Comparison of ENCODE assay signal across 20 cellular contexts in the genomic region with DNA sequence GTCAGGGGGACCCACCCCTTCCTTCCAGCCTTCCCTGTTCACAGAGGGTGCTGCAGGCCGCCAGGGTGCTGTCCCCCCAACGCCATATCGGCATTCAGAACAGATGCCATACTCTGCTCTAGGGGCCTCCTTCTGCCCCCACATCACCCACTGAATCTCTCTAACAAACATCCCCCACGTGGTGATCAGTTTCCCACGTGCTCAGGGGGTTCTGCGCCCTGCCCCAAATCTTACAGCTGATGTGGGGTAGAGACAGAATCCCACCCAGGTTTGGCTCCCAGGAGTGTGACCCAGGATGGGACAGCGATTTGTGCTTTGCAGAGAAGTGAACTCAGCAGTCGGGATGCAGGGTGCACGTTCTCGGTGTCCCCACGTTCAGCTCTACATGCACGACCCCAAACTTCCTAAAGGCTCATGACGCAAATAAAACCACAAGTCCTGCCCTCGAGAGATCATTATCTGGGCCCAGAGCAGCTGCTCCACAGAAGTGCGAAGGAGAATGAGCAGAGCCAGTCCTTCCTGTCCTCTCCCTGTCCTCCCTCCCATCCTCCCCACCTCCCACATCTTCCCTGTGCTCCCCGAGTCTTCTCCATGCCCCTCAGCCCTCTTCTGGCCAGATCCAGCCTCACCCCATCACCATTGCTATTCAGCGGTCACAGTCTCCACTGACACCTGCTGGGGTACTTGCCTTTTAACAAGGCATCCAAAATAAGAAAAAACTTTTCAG.
DNase-seq lines count a peak whose midpoint lies in the region; ATAC-seq, FAIRE-seq and TF ChIP-seq lines count a peak whose summit lies in the region.
"Had no signal": no experiment of that assay in that cellular context is flagged by ENCODE, and none has a peak within 500 bp of the region (broad histone marks: within the 10 kb centered on the region; RNA-seq: fewer than 3 reads in every experiment).

No MANE protein-coding gene starts in this region.

- H3K27me3 ChIP-seq in K562 (ENCODE audit: control insufficient read depth in 2 of 2, insufficient read depth in 2 of 2, low read length in 2 of 2) (peaks cover 32 to 49% of the 10 kb centered on the region in 2 experiments), PC-9 (ENCODE audit: insufficient read depth, low read depth) (peaks cover 74% of the 10 kb centered on the region)
- H3K27me3 ChIP-seq: pancreas, vagina had no signal

- H3K36me3 ChIP-seq in K562 (ENCODE audit: control insufficient read depth, insufficient read depth, low read length) (no peaks in the 10 kb centered on the region), PC-9 (ENCODE audit: low read depth) (no peaks in the 10 kb centered on the region)
- H3K36me3 ChIP-seq: pancreas, vagina had no signal

- TF ChIP-seq EP300 in K562 (IDR thresholded peaks at IDR 0.05; ENCODE audit: low read length), result no peak

- H3K4me2 ChIP-seq in K562 (ENCODE audit: insufficient read depth, low read length) (no peak overlapping the region), PC-9 (no peak overlapping the region)
- H3K4me2 ChIP-seq: GM23338 had no signal

- in situ Hi-C loops in K562 (cut with MboI), result no loop called here

- peaks cover 7% of the 10 kb centered on the region for H3K9me3 Mint-ChIP-seq in activated naive CD4-positive, alpha-beta T cell treated with anti-CD3 and anti-CD28 coated beads for 36 hours
- H3K9me3 Mint-ChIP-seq in progenitor cell of endocrine pancreas (ENCODE audit: low read depth), result peaks cover 14% of the 10 kb centered on the region
- H3K9me3 Mint-ChIP-seq: activated T-cell treated with anti-CD3 and anti-CD28 coated beads, Interleukin-2, amount 50 U/mL, for 4 hours had no signal

- no peak overlapping the region for H3K27ac Mint-ChIP-seq in activated naive CD4-positive, alpha-beta T cell treated with anti-CD3 and anti-CD28 coated beads for 36 hours
- H3K27ac Mint-ChIP-seq in progenitor cell of endocrine pancreas, result no peak overlapping the region
- H3K27ac Mint-ChIP-seq: activated CD4-positive, alpha-beta memory T cell treated with anti-CD3 and anti-CD28 coated beads for 36 hours; GM23338 had no signal

- DNase-seq in activated naive CD4-positive, alpha-beta T cell treated with anti-CD3 and anti-CD28 coated beads for 36 hours, result peak; percentile 35
- no peak for DNase-seq in activated naive CD4-positive, alpha-beta T cell treated with Interleukin-2 at 50 U/mL for 16 hours
- DNase-seq in MV-4-11 (lab: John Stamatoyannopoulos, UW) (peak; percentile 10), K562 (ENCODE audit: extremely low read depth in 1 of 4, low spot score in 3 of 4) (no peak), progenitor cell of endocrine pancreas (ENCODE audit: low spot score, unreplicated experiment) (no peak), PC-9 (no peak), DMS153 (lab: John Stamatoyannopoulos, UW) (no peak)
- DNase-seq: activated CD4-positive, alpha-beta memory T cell treated with anti-CD3 and anti-CD28 coated beads for 36 hours; activated T-cell treated with anti-CD3 and anti-CD28 coated beads, Interleukin-2, amount 50 U/mL, for 4 hours; erythroblast; NCI-H187 treated with DMSO at 0.1 percent for 48 hours; NCI-H524; OCI-M1; stimulated activated CD4-positive, alpha-beta T cell treated with anti-CD3 and anti-CD28 coated beads, Interleukin-2, amount 100 ng/mL, for 48 hours had no signal

- POLR2A ChIA-PET in K562 (lab: Yijun Ruan, JAX), result no interaction called here
- POLR2A ChIA-PET in PC-9 (lab: Charles Lee; ENCODE audit: unreplicated experiment), result no interaction called here

- no peak overlapping the region for H3K9ac ChIP-seq in K562 (ENCODE audit: insufficient read depth in 1 of 2, low read depth in 2 of 2, low read length in 2 of 2)

- H3K9me3 ChIP-seq in K562 (replicated peaks; ENCODE audit: control insufficient read depth, insufficient read depth, low read depth, low read length) (no peaks in the 10 kb centered on the region), PC-9 (ENCODE audit: insufficient read depth, low read depth) (0 out of 2 replicates have a peak, but pooled peaks cover 3% of the 10 kb centered on the region)
- H3K9me3 ChIP-seq: pancreas, vagina had no signal

- no peaks in the 10 kb centered on the region for H3K9me1 ChIP-seq in K562 (ENCODE audit: control insufficient read depth, insufficient read depth, low read length)

- peaks cover 4% of the 10 kb centered on the region for H3K4me1 Mint-ChIP-seq in activated naive CD4-positive, alpha-beta T cell treated with anti-CD3 and anti-CD28 coated beads for 36 hours (ENCODE audit: low read depth)
- no peaks in the 10 kb centered on the region for H3K4me1 Mint-ChIP-seq in progenitor cell of endocrine pancreas (ENCODE audit: low read depth)
- H3K4me1 Mint-ChIP-seq: GM23338 had no signal

- H3K4me1 ChIP-seq in K562 (replicated peaks in 1 of 2; ENCODE audit: control insufficient read depth in 2 of 2, insufficient read depth in 2 of 2, low read length in 2 of 2), result peaks cover 0 to 12% of the 10 kb centered on the region in 2 experiments; a peak in 2 of 5 replicates
- no peaks in the 10 kb centered on the region for H3K4me1 ChIP-seq in PC-9 (replicated peaks; ENCODE audit: insufficient read depth)
- H3K4me1 ChIP-seq: pancreas, vagina had no signal

- TF ChIP-seq RAD21 in K562 (CRISPR knock-in tag; conservative IDR thresholded peaks at IDR 0.05 in 1 of 2, IDR thresholded peaks at IDR 0.05 in 1 of 2), result no peak

- peak; percentile 19 to 73 (median 40); a peak in 4 of 6 replicates for TF ChIP-seq CTCF in K562 (IDR thresholded peaks at IDR 0.05 in 2 of 3, conservative IDR thresholded peaks at IDR 0.05 in 1 of 3; ENCODE audit: insufficient read depth in 2 of 3, low read depth in 1 of 3, low read length in 3 of 3)
- TF ChIP-seq CTCF in progenitor cell of endocrine pancreas (IDR thresholded peaks at IDR 0.05; ENCODE audit: unreplicated experiment), result peak; percentile 19
- no peak for TF ChIP-seq CTCF in PC-9 (conservative IDR thresholded peaks at IDR 0.05)

- TF ChIP-seq POLR2A in K562 (conservative IDR thresholded peaks at IDR 0.05), result no peak

- ATAC-seq in K562 (peak; percentile 44; the same call in 1 of the 3 replicates), GM21737 (IDR thresholded peaks at IDR 0.05; ENCODE audit: unreplicated experiment) (no peak)
- ATAC-seq: activated T-cell treated with anti-CD3 and anti-CD28 coated beads, Interleukin-2, amount 50 U/mL, for 4 hours; GM23338; pancreas had no signal

- no peak for FAIRE-seq in K562 (lab: Jason Lieb, UNC)
- FAIRE-seq: GM12891, pancreas had no signal

- no peak overlapping the region for H3K4me3 ChIP-seq in K562
- no peak overlapping the region for H3K4me3 ChIP-seq in PC-9
- H3K4me3 ChIP-seq: GM23338, pancreas, SK-N-MC, vagina had no signal

- H3K27me3 Mint-ChIP-seq in activated naive CD4-positive, alpha-beta T cell treated with anti-CD3 and anti-CD28 coated beads for 36 hours (ENCODE audit: low read depth), result peaks cover 4% of the 10 kb centered on the region
- H3K27me3 Mint-ChIP-seq in progenitor cell of endocrine pancreas, result peaks cover 17% of the 10 kb centered on the region

- no TSS peak for BruUV-seq in K562 (replicated peaks; lab: Mats Ljungman, UMichigan)
- no TSS peak for BruUV-seq in PC-9 (replicated peaks; lab: Mats Ljungman, UMichigan)

- 2% methylated on average over 17 of the region's 17 CpGs for whole genome bisulfite sequencing in K562 (ENCODE audit: insufficient coverage, low coverage, missing lambda C conversion rate)

- CTCF ChIA-PET in activated naive CD4-positive, alpha-beta T cell treated with anti-CD3 and anti-CD28 coated beads for 36 hours (lab: Charles Lee), result no interaction called here
- CTCF ChIA-PET in K562 (lab: Yijun Ruan, JAX; ENCODE audit: low intra/inter-chr PET ratio) (interaction anchor here (0.5 kb wide), 1 partner anchor 649 kb away, joined by 3 read pairs; no protein-coding TSS in a partner anchor), PC-9 (lab: Charles Lee) (no interaction called here)

- H3K79me2 ChIP-seq in K562 (ENCODE audit: control insufficient read depth, insufficient read depth, low read length), result no peaks in the 10 kb centered on the region
- H3K79me2 ChIP-seq in PC-9 (ENCODE audit: low read depth), result no peaks in the 10 kb centered on the region

- H2AFZ ChIP-seq in K562 (ENCODE audit: low read depth, low read length) (no peak overlapping the region), PC-9 (no peak overlapping the region)
- H2AFZ ChIP-seq: GM23338 had no signal

- intact Hi-C loops in activated naive CD4-positive, alpha-beta T cell treated with anti-CD3 and anti-CD28 coated beads for 36 hours (cut with micrococcal nuclease), result no loop called here
- intact Hi-C loops in K562 (cut with micrococcal nuclease), result no loop called here
- intact Hi-C loops in PC-9 (cut with micrococcal nuclease; ENCODE audit: unreplicated experiment), result no loop called here

- H3K27ac ChIP-seq in K562 (ENCODE audit: extremely low read depth, low read depth, low read length) (no peak overlapping the region), PC-9 (no peak overlapping the region)
- H3K27ac ChIP-seq: pancreas, SK-N-MC, vagina had no signal

- no peak overlapping the region for H3K4me3 Mint-ChIP-seq in activated naive CD4-positive, alpha-beta T cell treated with anti-CD3 and anti-CD28 coated beads for 36 hours
- no peak overlapping the region for H3K4me3 Mint-ChIP-seq in progenitor cell of endocrine pancreas (ENCODE audit: low read depth)
- H3K4me3 Mint-ChIP-seq: activated CD4-positive, alpha-beta memory T cell treated with anti-CD3 and anti-CD28 coated beads for 36 hours; activated T-cell treated with anti-CD3 and anti-CD28 coated beads, Interleukin-2, amount 50 U/mL, for 4 hours; GM23338 had no signal

- no peaks in the 10 kb centered on the region for H3F3A ChIP-seq in PC-9 (ENCODE audit: insufficient read depth, low read depth)

- no peaks in the 10 kb centered on the region for H3K36me3 Mint-ChIP-seq in activated naive CD4-positive, alpha-beta T cell treated with anti-CD3 and anti-CD28 coated beads for 36 hours (ENCODE audit: low read depth)
- no peaks in the 10 kb centered on the region for H3K36me3 Mint-ChIP-seq in progenitor cell of endocrine pancreas (ENCODE audit: insufficient read depth)
- H3K36me3 Mint-ChIP-seq: activated CD4-positive, alpha-beta memory T cell treated with anti-CD3 and anti-CD28 coated beads for 36 hours had no signal

- no peaks in the 10 kb centered on the region for H3K9me2 ChIP-seq in PC-9 (ENCODE audit: insufficient read depth)

- H4K20me1 ChIP-seq in K562 (replicated peaks; ENCODE audit: control insufficient read depth, insufficient read depth, low read length), result 0 out of 2 replicates have a peak, but pooled peaks cover 7% of the 10 kb centered on the region
- H4K20me1 ChIP-seq in PC-9 (ENCODE audit: insufficient read depth), result no peaks in the 10 kb centered on the region

TF ChIP-seq in K562, 482 proteins besides CTCF, POLR2A, EP300 and RAD21 (continues in another document):
- TF ChIP-seq NCOA1 (IDR thresholded peaks at IDR 0.05; ENCODE audit: low read depth) (no peak), NR3C1 (CRISPR knock-in tag; IDR thresholded peaks at IDR 0.05) (no peak), SOX6 (IDR thresholded peaks at IDR 0.05) (no peak), DNMT1 (IDR thresholded peaks at IDR 0.05) (no peak), KDM1A (IDR thresholded peaks at IDR 0.05) (no peak)

Comparison
In these comparisons a context has a peak if more than half of its experiments do, and no peak if none do; other contexts are left out.
1. DNase-seq: peak in activated naive CD4-positive, alpha-beta T cell treated with anti-CD3 and anti-CD28 coated beads for 36 hours (single experiment) and MV-4-11 (single experiment); none in activated naive CD4-positive, alpha-beta T cell treated with Interleukin-2 at 50 U/mL for 16 hours (single experiment), K562 (0 of 4), progenitor cell of endocrine pancreas (single experiment), PC-9 (0 of 2) and DMS153 (single experiment).